In the genomic region with DNA sequence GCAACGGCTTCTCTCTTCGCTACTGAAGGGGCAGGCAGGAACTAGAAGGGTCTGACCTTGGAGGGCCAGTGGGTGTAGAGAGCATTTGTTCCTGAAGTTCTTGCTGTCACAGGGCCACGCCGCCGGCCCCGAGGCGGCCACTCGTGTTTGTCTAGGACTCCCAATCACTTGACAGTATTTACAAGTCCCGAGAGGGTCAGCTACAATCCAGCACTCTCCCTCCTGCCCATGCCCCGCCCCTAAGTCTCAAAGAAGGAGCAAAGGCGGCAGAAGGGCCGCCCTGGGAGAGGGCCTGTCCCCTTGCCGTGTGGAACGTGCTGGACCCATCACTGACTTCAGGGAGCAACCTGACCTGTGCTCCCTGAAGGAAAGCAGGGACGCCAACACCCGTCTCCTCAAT, we compare ENCODE assay signal across 14 cellular contexts.
"Had no signal": no experiment of that assay in that cellular context is flagged by ENCODE, and none has a peak within 500 bp of the region (broad histone marks: within the 10 kb centered on the region; RNA-seq: fewer than 3 reads in every experiment).

No MANE protein-coding gene starts in this region.

- H3K36me3 ChIP-seq: uterus had no signal

- H3K27ac Mint-ChIP-seq: activated T-cell treated with anti-CD3 and anti-CD28 coated beads, Interleukin-2, amount 50 U/mL, for 72 hours had no signal

- H3K9me3 ChIP-seq: breast epithelium, spleen, thoracic aorta, uterus had no signal

- H3K4me3 ChIP-seq: breast epithelium, dorsolateral prefrontal cortex, spleen, thoracic aorta, uterus had no signal

- ATAC-seq: activated CD8-positive, alpha-beta T cell treated with anti-CD3 and anti-CD28 coated beads for 36 hours; activated T-cell treated with anti-CD3 and anti-CD28 coated beads, Interleukin-2, amount 50 U/mL, for 72 hours; sciatic nerve had no signal

- H3K4me1 ChIP-seq: breast epithelium had no signal

- H3K4me1 Mint-ChIP-seq: endodermal cell had no signal

- H3K4me3 Mint-ChIP-seq: activated CD8-positive, alpha-beta T cell treated with anti-CD3 and anti-CD28 coated beads for 36 hours; activated T-cell treated with anti-CD3 and anti-CD28 coated beads, Interleukin-2, amount 50 U/mL, for 72 hours; endodermal cell had no signal

- H3K27me3 ChIP-seq: breast epithelium, dorsolateral prefrontal cortex, spleen, uterus had no signal

- H3K27me3 Mint-ChIP-seq: activated CD8-positive, alpha-beta T cell treated with anti-CD3 and anti-CD28 coated beads for 36 hours had no signal

- DNase-seq: activated CD4-positive, alpha-beta T cell treated with anti-CD3 and anti-CD28 coated beads for 4 hours; activated CD8-positive, alpha-beta T cell treated with anti-CD3 and anti-CD28 coated beads for 36 hours; activated naive CD4-positive, alpha-beta T cell; activated T-cell treated with anti-CD3 and anti-CD28 coated beads, Interleukin-2, amount 50 U/mL, for 72 hours; dorsolateral prefrontal cortex; endodermal cell; erythroblast; hippocampal formation; spleen; T-helper 2 cell; uterus had no signal

- H3K27ac ChIP-seq: spleen, thoracic aorta, uterus had no signal

- H3K9me3 Mint-ChIP-seq: activated CD8-positive, alpha-beta T cell treated with anti-CD3 and anti-CD28 coated beads for 36 hours; activated T-cell treated with anti-CD3 and anti-CD28 coated beads, Interleukin-2, amount 50 U/mL, for 72 hours; endodermal cell had no signal
